27 cellular contexts compared by ENCODE assay signal in the genomic region with DNA sequence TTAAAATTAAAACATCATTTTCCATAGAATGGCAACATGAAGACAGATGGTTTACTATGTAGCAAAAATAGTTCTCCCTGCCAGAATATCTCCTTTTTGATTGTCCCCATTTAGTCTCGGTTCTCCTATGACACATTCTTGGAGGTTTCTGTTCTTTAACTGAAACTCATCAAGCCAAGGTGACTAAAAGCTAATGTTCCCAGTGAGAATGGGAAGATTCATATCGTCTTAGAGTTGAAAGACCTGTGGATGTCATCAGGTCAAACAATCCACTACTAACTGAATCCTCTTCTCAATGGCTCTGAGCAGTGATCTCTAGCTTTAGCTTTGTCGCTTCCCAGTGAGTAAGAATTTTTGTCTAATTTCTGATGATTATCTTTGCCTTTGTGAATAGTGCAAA. TPM values are rescaled to one million over a fixed set of nuclear protein-coding genes. Genes with fewer than 3 reads are reported as not detected.
DNase-seq lines count a peak whose midpoint lies in the region; ATAC-seq, FAIRE-seq and TF ChIP-seq lines count a peak whose summit lies in the region.
"Had no signal": no experiment of that assay in that cellular context is flagged by ENCODE, and none has a peak within 500 bp of the region (broad histone marks: within the 10 kb centered on the region; RNA-seq: fewer than 3 reads in every experiment).

No MANE protein-coding gene starts in this region.

- no peak for TF ChIP-seq CTCF in HepG2 (CRISPR knock-in tag; IDR thresholded peaks at IDR 0.05)
- TF ChIP-seq CTCF in right lobe of liver (IDR thresholded peaks at IDR 0.05): no peak
- TF ChIP-seq CTCF in OCI-LY3 (IDR thresholded peaks at IDR 0.05; ENCODE audit: low read depth, low read length): no peak

- TF ChIP-seq EP300 in HepG2 (IDR thresholded peaks at IDR 0.05; ENCODE audit: low read depth in 2 of 2, low read length in 2 of 2): no peak
- TF ChIP-seq EP300 in HepG2 (CRISPR knock-in tag; IDR thresholded peaks at IDR 0.05; ENCODE audit: borderline replicate concordance): no peak

- in situ Hi-C loops in HepG2 (cut with HindIII; ENCODE audit: extremely low pct_ligation_motif_present, low pct_unique_long_range_greater_than_20kb): no loop called here

- ATAC-seq in HepG2 (no peak), right lobe of liver (no peak), GM18907 (IDR thresholded peaks at IDR 0.05; ENCODE audit: unreplicated experiment) (no peak)

- no peaks in the 10 kb centered on the region for H3K4me1 ChIP-seq in HepG2 (ENCODE audit: insufficient read depth, low read length)
- no peaks in the 10 kb centered on the region for H3K4me1 ChIP-seq in right lobe of liver
- peaks cover 25% of the 10 kb centered on the region for H3K4me1 ChIP-seq in OCI-LY3 (ENCODE audit: low read length)
- H3K4me1 ChIP-seq: Caco-2 had no signal

- H3K27me3 ChIP-seq in HepG2 (ENCODE audit: control insufficient read depth in 1 of 2, insufficient read depth in 2 of 2, low read length in 2 of 2) (peaks cover 2 to 30% of the 10 kb centered on the region in 2 experiments; a peak in 4 of 5 replicates), right lobe of liver (peaks cover 0 to 16% of the 10 kb centered on the region in 2 donors), OCI-LY3 (ENCODE audit: low read depth, low read length) (no peaks in the 10 kb centered on the region)

- BruUV-seq in HepG2 (replicated peaks; lab: Mats Ljungman, UMichigan): no TSS peak

- WGBS in HepG2 (ENCODE audit: low lambda C conversion rate): under 1% methylated on average over 3 of the region's 3 CpGs
- WGBS in right lobe of liver (ENCODE audit: insufficient coverage, low coverage, low lambda C conversion rate, missing lambda C conversion rate): 62% methylated on average over 3 of the region's 3 CpGs

- no peaks in the 10 kb centered on the region for H3K36me3 ChIP-seq in HepG2 (replicated peaks in 1 of 2; ENCODE audit: control insufficient read depth in 1 of 2, insufficient read depth in 2 of 2, low read length in 2 of 2)
- H3K36me3 ChIP-seq in right lobe of liver: no peaks in the 10 kb centered on the region
- H3K36me3 ChIP-seq in OCI-LY3 (replicated peaks; ENCODE audit: low read depth, low read length): peaks cover 15% of the 10 kb centered on the region
- H3K36me3 ChIP-seq: SJSA1 had no signal

- TF ChIP-seq RAD21 in HepG2 (CRISPR knock-in tag; IDR thresholded peaks at IDR 0.05): no peak

- H4K20me1 ChIP-seq in HepG2 (ENCODE audit: insufficient read depth, low read length): no peaks in the 10 kb centered on the region
- no peaks in the 10 kb centered on the region for H4K20me1 ChIP-seq in OCI-LY3 (ENCODE audit: insufficient read depth, low read length)

- no peak overlapping the region for H2AFZ ChIP-seq in HepG2 (ENCODE audit: low read length)
- H2AFZ ChIP-seq in OCI-LY3 (ENCODE audit: low read depth, low read length): no peak overlapping the region

- CTCF ChIA-PET in HepG2 (lab: Yijun Ruan, JAX; ENCODE audit: low intra/inter-chr PET ratio, low total read pairs): no interaction called here

- no peak overlapping the region for H3K4me2 ChIP-seq in HepG2 (ENCODE audit: low read depth, low read length)
- H3K4me2 ChIP-seq in OCI-LY3 (ENCODE audit: low read length): peak overlapping the region; percentile 63

- H3K9me3 ChIP-seq in HepG2 (ENCODE audit: low read length) (no peaks in the 10 kb centered on the region), right lobe of liver (no peaks in the 10 kb centered on the region), OCI-LY3 (ENCODE audit: insufficient read depth, low read length) (peaks cover 14% of the 10 kb centered on the region)
- H3K9me3 ChIP-seq: Caco-2, SJSA1 had no signal

- intact Hi-C loops in HepG2 (cut with micrococcal nuclease; ENCODE audit: unreplicated experiment) (no loop called here), right lobe of liver (cut with DNase I) (no loop called here)

- H3K9ac ChIP-seq in HepG2 (ENCODE audit: insufficient read depth, low read depth, low read length): no peak overlapping the region
- H3K9ac ChIP-seq in OCI-LY3 (ENCODE audit: low read length): peak overlapping the region; percentile 38

- no peak for DNase-seq in HepG2 (ENCODE audit: low spot score)
- DNase-seq in right lobe of liver: no peak
- peak; percentile 32 for DNase-seq in inferior parietal cortex (ENCODE audit: extremely low spot score)
- DNase-seq in SIG-M5 (lab: John Stamatoyannopoulos, UW): no peak
- DNase-seq in GDM1 (lab: John Stamatoyannopoulos, UW): no peak
- DNase-seq: C1 segment of cervical spinal cord; Caco-2; CD4-positive, alpha-beta memory T cell; DMS 273 treated with DMSO at 0.1 percent for 48 hours; DMS79; EL; GF-D8; H7; NCI-H1092; NCI-H1417 treated with DMSO at 0.1 percent for 48 hours; NCI-H1694 treated with DMSO at 0.1 percent for 48 hours; NCI-H2081; NCI-H226; NCI-H510A; NCI-H69; OCI-M1 had no signal

- FAIRE-seq in HepG2 (lab: Jason Lieb, UNC): peak; percentile 56
- FAIRE-seq: GM12891, RCC 7860 had no signal

- H3K27ac ChIP-seq in HepG2 (ENCODE audit: extremely low read length, insufficient read depth, low read length) (no peak overlapping the region), right lobe of liver (no peak overlapping the region), OCI-LY3 (ENCODE audit: low read length) (peak overlapping the region; percentile 77)
- H3K27ac ChIP-seq: HL-60, SJSA1 had no signal

- no peaks in the 10 kb centered on the region for H3K79me2 ChIP-seq in HepG2 (ENCODE audit: insufficient read depth, low read length)
- H3K79me2 ChIP-seq in OCI-LY3 (ENCODE audit: low read length): no peaks in the 10 kb centered on the region

- POLR2A ChIA-PET in HepG2 (lab: Yijun Ruan, JAX): no interaction called here

- TF ChIP-seq POLR2A in HepG2 (IDR thresholded peaks at IDR 0.05; ENCODE audit: insufficient read depth in 1 of 2, low read depth in 2 of 2, low read length in 2 of 2): no peak
- no peak for TF ChIP-seq POLR2A in right lobe of liver (IDR thresholded peaks at IDR 0.05)

- H3K4me3 ChIP-seq in HepG2 (replicated peaks in 1 of 3; ENCODE audit: insufficient read depth in 1 of 3, low read depth in 2 of 3, low read length in 3 of 3) (no peak overlapping the region), right lobe of liver (no peak overlapping the region), OCI-LY3 (ENCODE audit: low read length) (peak overlapping the region; percentile 40)
- H3K4me3 ChIP-seq: SJSA1 had no signal

TF ChIP-seq in HepG2, 621 proteins besides CTCF, POLR2A, EP300 and RAD21 (continues in another document):
- TF ChIP-seq CBX1 (IDR thresholded peaks at IDR 0.05; ENCODE audit: low read depth): no peak
- no peak for TF ChIP-seq NR2F1 (CRISPR knock-in tag; IDR thresholded peaks at IDR 0.05)
- no peak for TF ChIP-seq JUN (CRISPR knock-in tag; IDR thresholded peaks at IDR 0.05)
- no peak for TF ChIP-seq ZNF501 (CRISPR knock-in tag; IDR thresholded peaks at IDR 0.05)
- no peak for TF ChIP-seq FIP1L1 (IDR thresholded peaks at IDR 0.05; ENCODE audit: borderline replicate concordance, insufficient read depth, low read depth, low read length)
- no peak for TF ChIP-seq PPARG (CRISPR knock-in tag; conservative IDR thresholded peaks at IDR 0.05)
- no peak for TF ChIP-seq ZMAT5 (CRISPR knock-in tag; IDR thresholded peaks at IDR 0.05; ENCODE audit: borderline replicate concordance, low read depth)
- TF ChIP-seq MTF2 (CRISPR knock-in tag; IDR thresholded peaks at IDR 0.05; ENCODE audit: borderline replicate concordance): no peak
- TF ChIP-seq, protein P1, sequence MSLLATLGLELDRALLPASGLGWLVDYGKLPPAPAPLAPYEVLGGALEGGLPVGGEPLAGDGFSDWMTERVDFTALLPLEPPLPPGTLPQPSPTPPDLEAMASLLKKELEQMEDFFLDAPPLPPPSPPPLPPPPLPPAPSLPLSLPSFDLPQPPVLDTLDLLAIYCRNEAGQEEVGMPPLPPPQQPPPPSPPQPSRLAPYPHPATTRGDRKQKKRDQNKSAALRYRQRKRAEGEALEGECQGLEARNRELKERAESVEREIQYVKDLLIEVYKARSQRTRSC (CRISPR knock-in tag; IDR thresholded peaks at IDR 0.05; ENCODE audit: low read depth): no peak
- no peak for TF ChIP-seq ZNF430 (CRISPR knock-in tag; IDR thresholded peaks at IDR 0.05)
- TF ChIP-seq SMAD9 (CRISPR knock-in tag; IDR thresholded peaks at IDR 0.05): no peak
- no peak for TF ChIP-seq TCF7 (IDR thresholded peaks at IDR 0.05; ENCODE audit: low read depth)

RNA-seq across cellular contexts. Expression of gene DOK5, which starts 1.3 kb away (rescaled TPM):
- total RNA-seq in HepG2 (2016; rRNA removed; fragmentation: Illumina TruSeq; extraction: Trizol) (not detected in 2 replicates), right lobe of liver (under 1 TPM in 2 of 6 experiments, not detected in 4; 0.43 to 0.69 TPM)
- not detected in 2 replicates for total RNA-seq in HepG2 (2016; cell fraction: cytosol; rRNA removed; fragmentation: Illumina TruSeq; extraction: Trizol; ENCODE audit: low read depth)
- not detected in 2 replicates for total RNA-seq in HepG2 (2016; cell fraction: insoluble cytoplasmic fraction; rRNA removed; fragmentation: Illumina TruSeq; extraction: Trizol)
- not detected in 2 replicates for total RNA-seq in HepG2 (2016; cell fraction: membrane; rRNA removed; fragmentation: Illumina TruSeq; extraction: Trizol)
- not detected in 2 replicates for total RNA-seq in HepG2 (2016; cell fraction: nucleus; rRNA removed; fragmentation: Illumina TruSeq; extraction: Trizol)
- polyA plus RNA-seq in HepG2 (2011; rRNA removed): not detected in 2 replicates
- polyA plus RNA-seq in HepG2 (2011; cell fraction: cytosol; rRNA removed): not detected in 2 replicates
- polyA plus RNA-seq in HepG2 (2011; cell fraction: nucleus; rRNA removed): not detected in 2 replicates
- polyA plus RNA-seq in HepG2 (2012): not detected in 2 replicates
- not detected in 2 replicates for polyA plus RNA-seq in HepG2 (2016; cell fraction: cytosol; fragmentation: Illumina TruSeq; extraction: Trizol; ENCODE audit: low read depth)
- polyA plus RNA-seq in HepG2 (2016; cell fraction: insoluble cytoplasmic fraction; fragmentation: Illumina TruSeq; extraction: Trizol; ENCODE audit: low read depth): not detected in 2 replicates
- not detected in 2 replicates for polyA plus RNA-seq in HepG2 (2016; cell fraction: membrane; fragmentation: Illumina TruSeq; extraction: Trizol; ENCODE audit: low read depth)
- not detected in 2 replicates for polyA plus RNA-seq in HepG2 (2016; cell fraction: nucleus; fragmentation: Illumina TruSeq; extraction: Trizol; ENCODE audit: insufficient read depth, low read depth)
- not detected in 2 replicates for polyA minus RNA-seq in HepG2 (2011; rRNA and poly(A)+ RNA removed; ENCODE audit: low replicate concordance)
- polyA minus RNA-seq in HepG2 (2011; cell fraction: cytosol; rRNA and poly(A)+ RNA removed): not detected in 2 replicates
- polyA minus RNA-seq in HepG2 (2011; cell fraction: nucleus; rRNA and poly(A)+ RNA removed): not detected in 2 replicates
- total RNA-seq: Caco-2; CD4-positive, alpha-beta memory T cell had no signal
- polyA plus RNA-seq: CD4-positive, alpha-beta memory T cell had no signal
